Comparison of ENCODE assay signal across 1 cellular context in the genomic region with DNA sequence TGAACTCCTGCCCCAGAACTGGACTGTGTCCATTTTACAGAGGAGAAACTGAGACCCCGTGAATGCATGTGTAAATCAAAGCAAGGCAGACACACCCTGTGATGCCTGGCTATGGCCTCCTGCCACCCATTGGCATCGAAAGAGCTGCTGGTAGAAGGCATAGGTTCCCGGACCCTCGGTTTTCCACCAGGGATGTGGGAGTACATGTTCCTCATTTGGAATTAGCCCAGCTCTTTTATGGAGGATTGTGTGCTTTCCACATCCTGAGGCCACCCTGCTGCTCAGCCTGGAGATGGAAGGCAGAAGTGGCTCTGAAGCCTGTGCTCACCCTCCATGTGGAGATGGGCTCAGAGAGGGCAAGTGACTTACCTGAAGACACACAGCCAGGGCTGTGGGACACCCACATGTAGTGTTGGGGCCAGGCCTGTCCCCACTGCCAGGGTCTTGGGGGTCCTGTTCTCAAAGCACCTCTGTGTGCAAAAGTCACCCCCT.
A peak's percentile ranks its signal among the peaks of the same experiment; 100 is the strongest.
TF ChIP-seq lines count a peak whose summit lies in the region.

No MANE protein-coding gene starts in this region.

TF ChIP-seq in H1, 55 proteins besides CTCF, POLR2A, EP300 and RAD21:
- peak; percentile 60; the same call in 1 of the 2 replicates for TF ChIP-seq KDM1A (IDR thresholded peaks at IDR 0.05; ENCODE audit: borderline replicate concordance, low read length)
- TF ChIP-seq CHD2 (IDR thresholded peaks at IDR 0.05; ENCODE audit: low read length) = no peak
